Comparison of ENCODE assay signal across 22 cellular contexts in genomic region chr16:89549007-89549700, GRCh38. TPM values are rescaled to one million over a fixed set of nuclear protein-coding genes. Genes with fewer than 3 reads are reported as not detected.
DNase-seq lines count a peak whose midpoint lies in the region; ATAC-seq and TF ChIP-seq lines count a peak whose summit lies in the region.
"Had no signal": no experiment of that assay in that cellular context is flagged by ENCODE, and none has a peak within 500 bp of the region (broad histone marks: within the 10 kb centered on the region; RNA-seq: fewer than 3 reads in every experiment).

No MANE protein-coding gene starts in this region.

- BruUV-seq in PC-9 (replicated peaks; lab: Mats Ljungman, UMichigan): TSS peak; percentile 7

- no peaks in the 10 kb centered on the region for H3K9me3 Mint-ChIP-seq in activated naive CD4-positive, alpha-beta T cell treated with anti-CD3 and anti-CD28 coated beads for 36 hours
- H3K9me3 Mint-ChIP-seq in activated naive CD4-positive, alpha-beta T cell treated with anti-CD3 and anti-CD28 coated beads, Interleukin-2, amount 50 U/mL, for 24 hours: no peaks in the 10 kb centered on the region
- H3K9me3 Mint-ChIP-seq in nephron progenitor cell (no peaks in the 10 kb centered on the region), immature natural killer cell (no peaks in the 10 kb centered on the region)
- H3K9me3 Mint-ChIP-seq: dendritic cell treated with granulocyte-macrophage colony-stimulating factor and Interleukin-4, amounts not matched to agents 40 ng/mL and 50 ng/mL, for 4 days had no signal

- peak overlapping the region; percentile 44 for H3K27ac Mint-ChIP-seq in activated naive CD4-positive, alpha-beta T cell treated with anti-CD3 and anti-CD28 coated beads for 36 hours
- H3K27ac Mint-ChIP-seq in activated naive CD4-positive, alpha-beta T cell treated with anti-CD3 and anti-CD28 coated beads, Interleukin-2, amount 50 U/mL, for 24 hours: peak overlapping the region; percentile 52
- H3K27ac Mint-ChIP-seq in nephron progenitor cell (peak overlapping the region; percentile 61), immature natural killer cell (no peak overlapping the region)
- H3K27ac Mint-ChIP-seq: dendritic cell treated with granulocyte-macrophage colony-stimulating factor and Interleukin-4, amounts not matched to agents 40 ng/mL and 50 ng/mL, for 4 days had no signal

- peaks cover 8% of the 10 kb centered on the region for H3K36me3 Mint-ChIP-seq in activated naive CD4-positive, alpha-beta T cell treated with anti-CD3 and anti-CD28 coated beads for 36 hours (ENCODE audit: low read depth)
- peaks cover 2% of the 10 kb centered on the region for H3K36me3 Mint-ChIP-seq in activated naive CD4-positive, alpha-beta T cell treated with anti-CD3 and anti-CD28 coated beads, Interleukin-2, amount 50 U/mL, for 24 hours
- H3K36me3 Mint-ChIP-seq in nephron progenitor cell (ENCODE audit: low read depth): peaks cover 62% of the 10 kb centered on the region
- H3K36me3 Mint-ChIP-seq in immature natural killer cell: peaks cover 4 to 25% (median 11%) of the 10 kb centered on the region in 3 donors

- peaks cover 22% of the 10 kb centered on the region for H3K4me1 Mint-ChIP-seq in activated naive CD4-positive, alpha-beta T cell treated with anti-CD3 and anti-CD28 coated beads for 36 hours (ENCODE audit: low read depth)
- peaks cover 24% of the 10 kb centered on the region for H3K4me1 Mint-ChIP-seq in activated naive CD4-positive, alpha-beta T cell treated with anti-CD3 and anti-CD28 coated beads, Interleukin-2, amount 50 U/mL, for 24 hours
- H3K4me1 Mint-ChIP-seq in nephron progenitor cell (no peaks in the 10 kb centered on the region), immature natural killer cell (no peaks in the 10 kb centered on the region)

- no peaks in the 10 kb centered on the region for H3K27me3 Mint-ChIP-seq in activated naive CD4-positive, alpha-beta T cell treated with anti-CD3 and anti-CD28 coated beads for 36 hours (ENCODE audit: low read depth)
- no peaks in the 10 kb centered on the region for H3K27me3 Mint-ChIP-seq in activated naive CD4-positive, alpha-beta T cell treated with anti-CD3 and anti-CD28 coated beads, Interleukin-2, amount 50 U/mL, for 24 hours
- H3K27me3 Mint-ChIP-seq in nephron progenitor cell (ENCODE audit: low read depth, poor library complexity) (peaks cover 2% of the 10 kb centered on the region), immature natural killer cell (ENCODE audit: low read depth in 3 of 3) (peaks cover 0 to 1% (median 0%) of the 10 kb centered on the region in 3 donors)
- H3K27me3 Mint-ChIP-seq: dendritic cell treated with granulocyte-macrophage colony-stimulating factor and Interleukin-4, amounts not matched to agents 40 ng/mL and 50 ng/mL, for 4 days had no signal

- intact Hi-C loops in activated naive CD4-positive, alpha-beta T cell treated with anti-CD3 and anti-CD28 coated beads for 36 hours (cut with micrococcal nuclease): no loop called here
- intact Hi-C loops in PC-9 (cut with micrococcal nuclease; ENCODE audit: unreplicated experiment): no loop called here

- CTCF ChIA-PET in activated naive CD4-positive, alpha-beta T cell treated with anti-CD3 and anti-CD28 coated beads for 36 hours (lab: Charles Lee): interaction anchor here (0.5 to 2.1 kb wide), 2 partner anchors 9 to 260 kb away, joined by 3 to 17 read pairs; no protein-coding TSS in a partner anchor
- CTCF ChIA-PET in PC-9 (lab: Charles Lee): interaction anchor here (0.7 kb wide), 1 partner anchor 122 kb away, joined by 4 read pairs; no protein-coding TSS in a partner anchor

- TF ChIP-seq CTCF in PC-9 (conservative IDR thresholded peaks at IDR 0.05) (no peak), nephron progenitor cell (IDR thresholded peaks at IDR 0.05) (no peak)

- H3K4me1 ChIP-seq in PC-9 (replicated peaks; ENCODE audit: insufficient read depth): no peaks in the 10 kb centered on the region
- H3K4me1 ChIP-seq: tibial artery had no signal

- H3K4me2 ChIP-seq in PC-9: no peak overlapping the region

- no peaks in the 10 kb centered on the region for H4K20me1 ChIP-seq in PC-9 (ENCODE audit: insufficient read depth)

- no peak overlapping the region for H2AFZ ChIP-seq in PC-9

- H3K9me2 ChIP-seq in PC-9 (ENCODE audit: insufficient read depth): no peaks in the 10 kb centered on the region

- H3K4me3 Mint-ChIP-seq in activated naive CD4-positive, alpha-beta T cell treated with anti-CD3 and anti-CD28 coated beads for 36 hours: no peak overlapping the region
- H3K4me3 Mint-ChIP-seq in activated naive CD4-positive, alpha-beta T cell treated with anti-CD3 and anti-CD28 coated beads, Interleukin-2, amount 50 U/mL, for 24 hours: peak overlapping the region; percentile 47
- H3K4me3 Mint-ChIP-seq in nephron progenitor cell: no peak overlapping the region
- no peak overlapping the region for H3K4me3 Mint-ChIP-seq in immature natural killer cell
- H3K4me3 Mint-ChIP-seq: dendritic cell treated with granulocyte-macrophage colony-stimulating factor and Interleukin-4, amounts not matched to agents 40 ng/mL and 50 ng/mL, for 4 days had no signal

- no peaks in the 10 kb centered on the region for H3F3A ChIP-seq in PC-9 (ENCODE audit: insufficient read depth, low read depth)

- no peaks in the 10 kb centered on the region for H3K9me3 ChIP-seq in PC-9 (ENCODE audit: insufficient read depth, low read depth)
- H3K9me3 ChIP-seq: tibial artery had no signal

- POLR2A ChIA-PET in PC-9 (lab: Charles Lee; ENCODE audit: unreplicated experiment): interaction anchor here (0.7 kb wide), 1 partner anchor 154 kb away, joined by 3 read pairs; no protein-coding TSS in a partner anchor

- no peak for ATAC-seq in GM19463 (IDR thresholded peaks at IDR 0.05; ENCODE audit: unreplicated experiment)
- ATAC-seq: Right ventricle myocardium inferior had no signal

- H3K79me2 ChIP-seq in PC-9 (ENCODE audit: low read depth): no peaks in the 10 kb centered on the region

- H3K27me3 ChIP-seq in PC-9 (ENCODE audit: insufficient read depth, low read depth): no peaks in the 10 kb centered on the region
- H3K27me3 ChIP-seq: tibial artery had no signal

- H3K4me3 ChIP-seq in PC-9: no peak overlapping the region
- H3K4me3 ChIP-seq: tibial artery had no signal

- H3K27ac ChIP-seq in PC-9: no peak overlapping the region
- H3K27ac ChIP-seq: epithelial cell of prostate, tibial artery had no signal

- 0 out of 2 replicates have a peak, but pooled peaks cover 9% of the 10 kb centered on the region for H3K36me3 ChIP-seq in PC-9 (ENCODE audit: low read depth)

- DNase-seq in activated naive CD4-positive, alpha-beta T cell treated with anti-CD3 and anti-CD28 coated beads for 36 hours: peak; percentile 25
- no peak for DNase-seq in activated naive CD4-positive, alpha-beta T cell treated with Interleukin-2 at 50 U/mL for 16 hours
- DNase-seq in PC-9: no peak
- no peak for DNase-seq in nephron progenitor cell
- no peak for DNase-seq in immature natural killer cell
- DNase-seq in NCI-H2107 (lab: John Stamatoyannopoulos, UW): no peak
- DNase-seq: activated CD8-positive, alpha-beta memory T cell treated with anti-CD3 and anti-CD28 coated beads, Interleukin-2, amount 50 U/mL, for 4 hours; COR-L47; foreskin fibroblast; GOT3; NCI-H1417 treated with DMSO at 0.1 percent for 48 hours; NCI-H524; nucleus accumbens; retina; stimulated activated CD4-positive, alpha-beta T cell treated with anti-CD3 and anti-CD28 coated beads, Interleukin-12 subunit alpha, Interleukin-12 subunit beta, amount 100 ng/mL, for 4 hours; SW 1271; tibial artery had no signal

RNA-seq across cellular contexts. Expression of gene RPL13, which starts 11.3 kb away (rescaled TPM):
- 1,000 to 10,000 TPM; 3,875 to 3,899 TPM for total RNA-seq in activated naive CD4-positive, alpha-beta T cell treated with anti-CD3 and anti-CD28 coated beads for 36 hours
- total RNA-seq in PC-9 (2021): 2,045 and 3,124 TPM in 2 replicates
- polyA plus RNA-seq in immature natural killer cell: 1,000 to 10,000 TPM; 1,461 to 3,229 (median 2,406) TPM

RNA-seq across cellular contexts. Expression of gene CPNE7, which starts 26.4 kb away (rescaled TPM):
- total RNA-seq in activated naive CD4-positive, alpha-beta T cell treated with anti-CD3 and anti-CD28 coated beads for 36 hours: 1 to 10 TPM; 6.4 to 9.0 TPM
- total RNA-seq in PC-9 (2021): 19.5 and 27.8 TPM in 2 replicates
- 1 to 10 TPM in 2 of 3 donors, not detected in 1; 1.9 to 5.1 TPM for polyA plus RNA-seq in immature natural killer cell
- total RNA-seq: Right ventricle myocardium inferior had no signal

RNA-seq across cellular contexts. Expression of gene SPG7, which starts 41.0 kb away (rescaled TPM):
- 10 to 100 TPM; 62.4 to 67.7 TPM for total RNA-seq in activated naive CD4-positive, alpha-beta T cell treated with anti-CD3 and anti-CD28 coated beads for 36 hours
- 160 and 198 TPM in 2 replicates for total RNA-seq in PC-9 (2021)
- polyA plus RNA-seq in immature natural killer cell: 10 to 100 TPM; 39.7 to 48.4 (median 41.0) TPM

RNA-seq across cellular contexts. Expression of gene ANKRD11, which starts 58.8 kb away (rescaled TPM):
- total RNA-seq in activated naive CD4-positive, alpha-beta T cell treated with anti-CD3 and anti-CD28 coated beads for 36 hours: 100 to 1,000 TPM; 174 to 177 TPM
- 206 and 220 TPM in 2 replicates for total RNA-seq in PC-9 (2021)
- 10 to 100 TPM in 1 of 3 donors, 1 to 10 TPM in 2; 3.7 to 14.3 (median 8.5) TPM for polyA plus RNA-seq in immature natural killer cell

Comparison
In these comparisons a context has a peak if more than half of its experiments do, and no peak if none do; other contexts are left out.
1. H3K27ac Mint-ChIP-seq: peak in activated naive CD4-positive, alpha-beta T cell treated with anti-CD3 and anti-CD28 coated beads for 36 hours (single experiment), activated naive CD4-positive, alpha-beta T cell treated with anti-CD3 and anti-CD28 coated beads, Interleukin-2, amount 50 U/mL, for 24 hours (single experiment) and nephron progenitor cell (single experiment); none in immature natural killer cell (0 of 6).